In genomic region chr7:32879460-32879859, GRCh38 we compare ENCODE assay signal across 10 cellular contexts. TPM values are rescaled to one million over a fixed set of nuclear protein-coding genes. Genes with fewer than 3 reads are reported as not detected.
DNase-seq lines count a peak whose midpoint lies in the region; ATAC-seq and TF ChIP-seq lines count a peak whose summit lies in the region.
"Had no signal": no experiment of that assay in that cellular context is flagged by ENCODE, and none has a peak within 500 bp of the region (broad histone marks: within the 10 kb centered on the region; RNA-seq: fewer than 3 reads in every experiment).

No MANE protein-coding gene starts in this region.

- peaks cover 4 to 25% of the 10 kb centered on the region in 2 donors for H3K36me3 Mint-ChIP-seq in activated naive CD4-positive, alpha-beta T cell treated with anti-CD3 and anti-CD28 coated beads, Interleukin-2, amount 50 U/mL, for 72 hours

- H2BK12ac ChIP-seq in trophoblast cell (ENCODE audit: low read length), result no peak overlapping the region

- H3K27ac Mint-ChIP-seq in activated naive CD4-positive, alpha-beta T cell treated with anti-CD3 and anti-CD28 coated beads, Interleukin-2, amount 50 U/mL, for 72 hours, result peak overlapping the region in 1 of 2 donors; percentile 10

- no peak overlapping the region for H3K18ac ChIP-seq in trophoblast cell (ENCODE audit: low read length)

- H3K4me2 ChIP-seq in trophoblast cell (ENCODE audit: low read length), result no peak overlapping the region

- H2AFZ ChIP-seq in trophoblast cell (ENCODE audit: insufficient read depth, low read length, poor library complexity), result no peak overlapping the region

- no peaks in the 10 kb centered on the region for H3K79me1 ChIP-seq in trophoblast cell (ENCODE audit: low read length)

- H4K8ac ChIP-seq in trophoblast cell (ENCODE audit: low read depth, low read length), result no peak overlapping the region

- H3K23ac ChIP-seq in trophoblast cell (ENCODE audit: low read length), result no peak overlapping the region

- H3K4me3 ChIP-seq in fibroblast of pulmonary artery (replicated peaks; ENCODE audit: low read depth, low read length) (no peak overlapping the region), trophoblast cell (ENCODE audit: low read depth, low read length) (no peak overlapping the region), tibial artery (no peak overlapping the region)
- H3K4me3 ChIP-seq: HAP-1 had no signal

- no peak overlapping the region for H3K14ac ChIP-seq in trophoblast cell (ENCODE audit: low read length)

- H3K27ac ChIP-seq in substantia nigra (ENCODE audit: low read depth, low read length, poor library complexity, severe bottlenecking) (peak overlapping the region; percentile 4), trophoblast cell (ENCODE audit: low read depth, low read length) (no peak overlapping the region), tibial artery (peak overlapping the region in 1 of 2 donors; percentile 0)

- WGBS in trophoblast cell (ENCODE audit: extremely low coverage, insufficient coverage, insufficient read length), result no CpG with 5 or more reads among the region's 2 CpGs

- no peaks in the 10 kb centered on the region for H3K9me3 Mint-ChIP-seq in activated naive CD4-positive, alpha-beta T cell treated with anti-CD3 and anti-CD28 coated beads, Interleukin-2, amount 50 U/mL, for 72 hours

- DNase-seq in activated naive CD4-positive, alpha-beta T cell treated with anti-CD3 and anti-CD28 coated beads, Interleukin-2, amount 50 U/mL, for 72 hours (ENCODE audit: low spot score in 2 of 2), result no peak
- no peak for DNase-seq in activated naive CD4-positive, alpha-beta T cell treated with Interleukin-2 at 50 U/mL for 16 hours
- DNase-seq in RKO (ENCODE audit: low spot score) (peak; percentile 78), fibroblast of pulmonary artery (ENCODE audit: low read depth) (peak; percentile 15), substantia nigra (lab: John Stamatoyannopoulos, UW) (no peak), trophoblast cell (no peak), hepatic stellate cell (ENCODE audit: low spot score) (no peak), tibial artery (no peak)
- DNase-seq: NCI-H187 had no signal

- intact Hi-C loops in tibial artery (cut with DNase I; ENCODE audit: low total_unique reads), result no loop called here

- no peak for TF ChIP-seq CTCF in fibroblast of pulmonary artery (IDR thresholded peaks at IDR 0.05; ENCODE audit: low read length, missing control alignments)
- no peak for TF ChIP-seq CTCF in tibial artery (IDR thresholded peaks at IDR 0.05)

- H3K27me3 ChIP-seq in trophoblast cell (ENCODE audit: insufficient read depth, low read length) (no peaks in the 10 kb centered on the region), tibial artery (no peaks in the 10 kb centered on the region)

- H3K79me2 ChIP-seq in trophoblast cell (ENCODE audit: control insufficient read depth, insufficient read depth, low read length, poor library complexity), result peaks cover 3% of the 10 kb centered on the region

- H3K4me1 ChIP-seq in trophoblast cell (ENCODE audit: control insufficient read depth in 1 of 2, insufficient read depth in 2 of 2, low read length in 2 of 2) (no peaks in the 10 kb centered on the region), tibial artery (peaks cover 0 to 77% (median 25%) of the 10 kb centered on the region in 4 donors)

- no peak overlapping the region for H3K4ac ChIP-seq in trophoblast cell (ENCODE audit: low read depth, low read length)

- H2AK5ac ChIP-seq in trophoblast cell (ENCODE audit: low read length), result no peak overlapping the region

- no peak overlapping the region for H3K9ac ChIP-seq in trophoblast cell (ENCODE audit: low read length)

- no peak overlapping the region for H2BK120ac ChIP-seq in trophoblast cell (ENCODE audit: insufficient read depth, low read length, poor library complexity)

- peak; percentile 59 to 69 for ATAC-seq in activated naive CD4-positive, alpha-beta T cell treated with anti-CD3 and anti-CD28 coated beads, Interleukin-2, amount 50 U/mL, for 72 hours

- H3K36me3 ChIP-seq in trophoblast cell (ENCODE audit: control insufficient read depth in 1 of 2, insufficient read depth in 2 of 2, low read length in 2 of 2) (peaks cover 5 to 13% of the 10 kb centered on the region in 2 experiments), tibial artery (peaks cover 4 to 8% (median 5%) of the 10 kb centered on the region in 3 donors)

- H4K12ac ChIP-seq in trophoblast cell (ENCODE audit: low read depth, low read length), result no peak overlapping the region

- H3K9me3 ChIP-seq in trophoblast cell (ENCODE audit: insufficient read depth, low read depth, low read length) (no peaks in the 10 kb centered on the region), tibial artery (no peaks in the 10 kb centered on the region)
- H3K9me3 ChIP-seq: HAP-1 had no signal

- H2BK5ac ChIP-seq in trophoblast cell (ENCODE audit: low read depth, low read length, poor library complexity), result no peak overlapping the region

- no peak overlapping the region for H4K91ac ChIP-seq in trophoblast cell (ENCODE audit: low read depth, low read length)

RNA-seq across cellular contexts. Expression of gene KBTBD2, which starts 12.1 kb away (rescaled TPM):
- 10 to 100 TPM; 35.7 to 49.5 TPM for total RNA-seq in activated naive CD4-positive, alpha-beta T cell treated with anti-CD3 and anti-CD28 coated beads, Interleukin-2, amount 50 U/mL, for 72 hours
- 15.1 and 15.2 TPM in 2 replicates for polyA plus RNA-seq in trophoblast cell (2013)

Comparison
In these comparisons a context has a peak if more than half of its experiments do, and no peak if none do; other contexts are left out.
1. DNase-seq: peak in RKO (single experiment) and fibroblast of pulmonary artery (single experiment); none in activated naive CD4-positive, alpha-beta T cell treated with anti-CD3 and anti-CD28 coated beads, Interleukin-2, amount 50 U/mL, for 72 hours (0 of 2), activated naive CD4-positive, alpha-beta T cell treated with Interleukin-2 at 50 U/mL for 16 hours (single experiment), substantia nigra (0 of 49), trophoblast cell (0 of 2), hepatic stellate cell (single experiment) and tibial artery (0 of 2).